ENCODE assay signal across 1 cellular context in the genomic region with DNA sequence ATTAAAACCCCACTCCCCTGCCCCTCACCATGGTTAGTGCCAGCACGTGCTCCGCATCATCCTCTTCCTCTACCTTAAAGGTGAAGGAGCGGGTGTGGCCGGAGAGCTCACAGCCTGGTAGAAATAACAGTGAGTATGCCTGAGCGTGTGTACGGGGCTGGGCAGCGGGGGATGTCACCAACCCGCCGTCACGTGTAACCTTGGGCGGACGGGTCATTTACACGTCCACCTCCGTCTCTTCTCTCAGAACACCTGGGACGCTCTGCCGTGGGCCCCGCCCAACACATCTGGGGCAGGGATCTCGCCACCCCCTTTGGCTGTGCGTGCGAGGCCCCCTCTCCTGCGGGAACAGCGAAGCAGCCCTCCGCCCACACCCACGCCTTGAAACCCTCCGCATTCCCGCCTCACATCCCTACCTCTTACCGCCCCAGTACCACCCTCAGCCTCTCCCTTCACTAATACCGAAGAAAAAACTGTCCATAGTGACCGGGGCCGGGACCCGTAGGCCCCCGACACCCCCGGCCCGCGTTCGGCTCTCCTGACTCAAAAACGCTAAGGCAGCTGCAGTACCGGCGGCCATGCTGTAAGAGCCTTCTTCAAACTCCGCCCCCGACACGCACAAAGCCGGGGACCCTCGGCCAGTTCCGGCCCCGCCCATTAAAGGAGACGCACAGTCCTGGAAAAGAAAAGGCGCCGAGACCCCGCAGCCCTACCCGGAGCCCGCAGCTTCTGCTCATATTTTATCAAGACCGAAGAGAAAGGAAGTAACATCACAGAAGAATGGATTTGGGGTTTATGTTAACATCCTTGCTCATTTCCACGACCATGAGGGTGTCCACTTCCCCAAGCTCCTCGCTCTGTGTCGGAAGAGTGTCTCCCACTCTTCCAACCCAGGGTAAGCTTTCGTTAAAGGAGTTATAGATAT.
A peak's percentile ranks its signal among the peaks of the same experiment; 100 is the strongest.
TF ChIP-seq lines count a peak whose summit lies in the region.

A gene with protein sequence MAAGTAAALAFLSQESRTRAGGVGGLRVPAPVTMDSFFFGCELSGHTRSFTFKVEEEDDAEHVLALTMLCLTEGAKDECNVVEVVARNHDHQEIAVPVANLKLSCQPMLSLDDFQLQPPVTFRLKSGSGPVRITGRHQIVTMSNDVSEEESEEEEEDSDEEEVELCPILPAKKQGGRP (minus strand): TSS at position 636 of the 925 bp plus-strand sequence. CDS start 56 bp downstream, at position 580.

TF ChIP-seq in HepG2, 621 proteins besides CTCF, POLR2A, EP300 and RAD21 (continued from another document and continues in another):
- TF ChIP-seq ETS1 (CRISPR knock-in tag; IDR thresholded peaks at IDR 0.05) (no peak), ZZZ3 (CRISPR knock-in tag; IDR thresholded peaks at IDR 0.05; ENCODE audit: borderline replicate concordance) (no peak), TERF1 (CRISPR knock-in tag; IDR thresholded peaks at IDR 0.05) (no peak), KAT7 (CRISPR knock-in tag; IDR thresholded peaks at IDR 0.05; ENCODE audit: borderline replicate concordance) (0 out of 2 replicates have a peak, but pooled peaks have one; percentile 25), ARNT (IDR thresholded peaks at IDR 0.05) (no peak), TEAD3 (CRISPR knock-in tag; optimal IDR thresholded peaks at IDR 0.05; ENCODE audit: borderline replicate concordance) (peak; percentile 39), ZNF775 (CRISPR knock-in tag; IDR thresholded peaks at IDR 0.05; ENCODE audit: borderline replicate concordance) (no peak), ZBTB8A (CRISPR knock-in tag; IDR thresholded peaks at IDR 0.05; ENCODE audit: borderline replicate concordance, low read depth) (no peak), TSC22D2 (CRISPR knock-in tag; IDR thresholded peaks at IDR 0.05; ENCODE audit: borderline replicate concordance) (peak; percentile 69; the same call in 1 of the 2 replicates), ZNF615 (CRISPR knock-in tag; IDR thresholded peaks at IDR 0.05; ENCODE audit: borderline replicate concordance) (0 out of 2 replicates have a peak, but pooled peaks have one; percentile 71), SOX13 (IDR thresholded peaks at IDR 0.05) (no peak), SOX13 (CRISPR knock-in tag; conservative IDR thresholded peaks at IDR 0.05 in 1 of 2, IDR thresholded peaks at IDR 0.05 in 1 of 2) (no peak), ZNF572 (CRISPR knock-in tag; IDR thresholded peaks at IDR 0.05) (no peak), ZSCAN9 (CRISPR knock-in tag; IDR thresholded peaks at IDR 0.05; ENCODE audit: borderline replicate concordance) (no peak), NFYC (CRISPR knock-in tag; IDR thresholded peaks at IDR 0.05) (no peak), ZNF607 (CRISPR knock-in tag; IDR thresholded peaks at IDR 0.05; ENCODE audit: borderline replicate concordance) (no peak), PHF21A (CRISPR knock-in tag; IDR thresholded peaks at IDR 0.05) (no peak), ZNF879 (CRISPR knock-in tag; IDR thresholded peaks at IDR 0.05) (no peak), GATAD1 (CRISPR knock-in tag; IDR thresholded peaks at IDR 0.05) (peak; percentile 94), ZC3H4 (CRISPR knock-in tag; IDR thresholded peaks at IDR 0.05; ENCODE audit: borderline replicate concordance) (no peak), ZNF362 (CRISPR knock-in tag; IDR thresholded peaks at IDR 0.05; ENCODE audit: borderline replicate concordance) (no peak), ZNF7 (CRISPR knock-in tag; IDR thresholded peaks at IDR 0.05) (no peak), TCF7L2 (IDR thresholded peaks at IDR 0.05; ENCODE audit: low read depth, low read length) (no peak), ZNF232 (CRISPR knock-in tag; IDR thresholded peaks at IDR 0.05; ENCODE audit: borderline replicate concordance) (no peak), JARID2 (CRISPR knock-in tag; IDR thresholded peaks at IDR 0.05; ENCODE audit: insufficient replicate concordance) (no peak), FOXK2 (IDR thresholded peaks at IDR 0.05) (no peak), RXRA (CRISPR knock-in tag; IDR thresholded peaks at IDR 0.05) (peak; percentile 25; the same call in 1 of the 2 replicates), SRF (IDR thresholded peaks at IDR 0.05; ENCODE audit: low read depth, low read length) (no peak), ZNF354B (CRISPR knock-in tag; IDR thresholded peaks at IDR 0.05) (no peak), HOXA7 (CRISPR knock-in tag; IDR thresholded peaks at IDR 0.05) (no peak), MTA1 (CRISPR knock-in tag; IDR thresholded peaks at IDR 0.05; ENCODE audit: borderline replicate concordance) (no peak), RCOR2 (CRISPR knock-in tag; IDR thresholded peaks at IDR 0.05) (no peak), TBL1XR1 (IDR thresholded peaks at IDR 0.05; ENCODE audit: borderline replicate concordance, low read length, partially characterized antibody) (no peak), NFE2 (CRISPR knock-in tag; IDR thresholded peaks at IDR 0.05) (no peak), ZNF274 (CRISPR knock-in tag; IDR thresholded peaks at IDR 0.05) (no peak; the same call in 1 of the 2 replicates), SCMH1 (CRISPR knock-in tag; IDR thresholded peaks at IDR 0.05; ENCODE audit: borderline replicate concordance) (no peak), ZFY (CRISPR knock-in tag; IDR thresholded peaks at IDR 0.05) (peak; percentile 47), WIZ (CRISPR knock-in tag; IDR thresholded peaks at IDR 0.05) (no peak), ZNF891 (CRISPR knock-in tag; IDR thresholded peaks at IDR 0.05) (peak; percentile 67; the same call in 1 of the 2 replicates), RARA (CRISPR knock-in tag; IDR thresholded peaks at IDR 0.05) (no peak), AGO2 (optimal IDR thresholded peaks at IDR 0.05; ENCODE audit: low read depth, low read length) (peak; percentile 85), ZNF251 (CRISPR knock-in tag; IDR thresholded peaks at IDR 0.05) (no peak), SALL1 (CRISPR knock-in tag; IDR thresholded peaks at IDR 0.05) (no peak; the same call in 1 of the 2 replicates), SRY (CRISPR knock-in tag; IDR thresholded peaks at IDR 0.05) (0 out of 2 replicates have a peak, but pooled peaks have one; percentile 48), ZNF350 (CRISPR knock-in tag; IDR thresholded peaks at IDR 0.05; ENCODE audit: borderline replicate concordance, low read depth) (peak; percentile 81), LCORL (IDR thresholded peaks at IDR 0.05) (no peak), LCORL (CRISPR knock-in tag; IDR thresholded peaks at IDR 0.05) (0 out of 2 replicates have a peak, but pooled peaks have one; percentile 46), KDM5B (CRISPR knock-in tag; IDR thresholded peaks at IDR 0.05; ENCODE audit: borderline replicate concordance) (no peak)
- TF ChIP-seq, protein P1, sequence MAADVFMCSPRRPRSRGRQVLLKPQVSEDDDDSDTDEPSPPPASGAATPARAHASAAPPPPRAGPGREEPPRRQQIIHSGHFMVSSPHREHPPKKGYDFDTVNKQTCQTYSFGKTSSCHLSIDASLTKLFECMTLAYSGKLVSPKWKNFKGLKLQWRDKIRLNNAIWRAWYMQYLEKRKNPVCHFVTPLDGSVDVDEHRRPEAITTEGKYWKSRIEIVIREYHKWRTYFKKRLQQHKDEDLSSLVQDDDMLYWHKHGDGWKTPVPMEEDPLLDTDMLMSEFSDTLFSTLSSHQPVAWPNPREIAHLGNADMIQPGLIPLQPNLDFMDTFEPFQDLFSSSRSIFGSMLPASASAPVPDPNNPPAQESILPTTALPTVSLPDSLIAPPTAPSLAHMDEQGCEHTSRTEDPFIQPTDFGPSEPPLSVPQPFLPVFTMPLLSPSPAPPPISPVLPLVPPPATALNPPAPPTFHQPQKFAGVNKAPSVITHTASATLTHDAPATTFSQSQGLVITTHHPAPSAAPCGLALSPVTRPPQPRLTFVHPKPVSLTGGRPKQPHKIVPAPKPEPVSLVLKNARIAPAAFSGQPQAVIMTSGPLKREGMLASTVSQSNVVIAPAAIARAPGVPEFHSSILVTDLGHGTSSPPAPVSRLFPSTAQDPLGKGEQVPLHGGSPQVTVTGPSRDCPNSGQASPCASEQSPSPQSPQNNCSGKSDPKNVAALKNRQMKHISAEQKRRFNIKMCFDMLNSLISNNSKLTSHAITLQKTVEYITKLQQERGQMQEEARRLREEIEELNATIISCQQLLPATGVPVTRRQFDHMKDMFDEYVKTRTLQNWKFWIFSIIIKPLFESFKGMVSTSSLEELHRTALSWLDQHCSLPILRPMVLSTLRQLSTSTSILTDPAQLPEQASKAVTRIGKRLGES (CRISPR knock-in tag; IDR thresholded peaks at IDR 0.05; ENCODE audit: borderline replicate concordance), result no peak
- TF ChIP-seq, protein P2, sequence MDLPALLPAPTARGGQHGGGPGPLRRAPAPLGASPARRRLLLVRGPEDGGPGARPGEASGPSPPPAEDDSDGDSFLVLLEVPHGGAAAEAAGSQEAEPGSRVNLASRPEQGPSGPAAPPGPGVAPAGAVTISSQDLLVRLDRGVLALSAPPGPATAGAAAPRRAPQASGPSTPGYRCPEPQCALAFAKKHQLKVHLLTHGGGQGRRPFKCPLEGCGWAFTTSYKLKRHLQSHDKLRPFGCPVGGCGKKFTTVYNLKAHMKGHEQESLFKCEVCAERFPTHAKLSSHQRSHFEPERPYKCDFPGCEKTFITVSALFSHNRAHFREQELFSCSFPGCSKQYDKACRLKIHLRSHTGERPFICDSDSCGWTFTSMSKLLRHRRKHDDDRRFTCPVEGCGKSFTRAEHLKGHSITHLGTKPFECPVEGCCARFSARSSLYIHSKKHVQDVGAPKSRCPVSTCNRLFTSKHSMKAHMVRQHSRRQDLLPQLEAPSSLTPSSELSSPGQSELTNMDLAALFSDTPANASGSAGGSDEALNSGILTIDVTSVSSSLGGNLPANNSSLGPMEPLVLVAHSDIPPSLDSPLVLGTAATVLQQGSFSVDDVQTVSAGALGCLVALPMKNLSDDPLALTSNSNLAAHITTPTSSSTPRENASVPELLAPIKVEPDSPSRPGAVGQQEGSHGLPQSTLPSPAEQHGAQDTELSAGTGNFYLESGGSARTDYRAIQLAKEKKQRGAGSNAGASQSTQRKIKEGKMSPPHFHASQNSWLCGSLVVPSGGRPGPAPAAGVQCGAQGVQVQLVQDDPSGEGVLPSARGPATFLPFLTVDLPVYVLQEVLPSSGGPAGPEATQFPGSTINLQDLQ (CRISPR knock-in tag; IDR thresholded peaks at IDR 0.05), result no peak
- TF ChIP-seq, protein P3, sequence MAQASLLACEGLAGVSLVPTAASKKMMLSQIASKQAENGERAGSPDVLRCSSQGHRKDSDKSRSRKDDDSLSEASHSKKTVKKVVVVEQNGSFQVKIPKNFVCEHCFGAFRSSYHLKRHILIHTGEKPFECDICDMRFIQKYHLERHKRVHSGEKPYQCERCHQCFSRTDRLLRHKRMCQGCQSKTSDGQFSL (CRISPR knock-in tag; IDR thresholded peaks at IDR 0.05), result no peak
- TF ChIP-seq, protein P4, sequence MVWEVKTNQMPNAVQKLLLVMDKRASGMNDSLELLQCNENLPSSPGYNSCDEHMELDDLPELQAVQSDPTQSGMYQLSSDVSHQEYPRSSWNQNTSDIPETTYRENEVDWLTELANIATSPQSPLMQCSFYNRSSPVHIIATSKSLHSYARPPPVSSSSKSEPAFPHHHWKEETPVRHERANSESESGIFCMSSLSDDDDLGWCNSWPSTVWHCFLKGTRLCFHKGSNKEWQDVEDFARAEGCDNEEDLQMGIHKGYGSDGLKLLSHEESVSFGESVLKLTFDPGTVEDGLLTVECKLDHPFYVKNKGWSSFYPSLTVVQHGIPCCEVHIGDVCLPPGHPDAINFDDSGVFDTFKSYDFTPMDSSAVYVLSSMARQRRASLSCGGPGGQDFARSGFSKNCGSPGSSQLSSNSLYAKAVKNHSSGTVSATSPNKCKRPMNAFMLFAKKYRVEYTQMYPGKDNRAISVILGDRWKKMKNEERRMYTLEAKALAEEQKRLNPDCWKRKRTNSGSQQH (CRISPR knock-in tag; IDR thresholded peaks at IDR 0.05; ENCODE audit: low read depth), result 0 out of 2 replicates have a peak, but pooled peaks have one; percentile 23
- TF ChIP-seq, protein P5, sequence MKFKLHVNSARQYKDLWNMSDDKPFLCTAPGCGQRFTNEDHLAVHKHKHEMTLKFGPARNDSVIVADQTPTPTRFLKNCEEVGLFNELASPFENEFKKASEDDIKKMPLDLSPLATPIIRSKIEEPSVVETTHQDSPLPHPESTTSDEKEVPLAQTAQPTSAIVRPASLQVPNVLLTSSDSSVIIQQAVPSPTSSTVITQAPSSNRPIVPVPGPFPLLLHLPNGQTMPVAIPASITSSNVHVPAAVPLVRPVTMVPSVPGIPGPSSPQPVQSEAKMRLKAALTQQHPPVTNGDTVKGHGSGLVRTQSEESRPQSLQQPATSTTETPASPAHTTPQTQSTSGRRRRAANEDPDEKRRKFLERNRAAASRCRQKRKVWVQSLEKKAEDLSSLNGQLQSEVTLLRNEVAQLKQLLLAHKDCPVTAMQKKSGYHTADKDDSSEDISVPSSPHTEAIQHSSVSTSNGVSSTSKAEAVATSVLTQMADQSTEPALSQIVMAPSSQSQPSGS (CRISPR knock-in tag; IDR thresholded peaks at IDR 0.05), result 0 out of 2 replicates have a peak, but pooled peaks have one; percentile 25
- TF ChIP-seq, protein P6, sequence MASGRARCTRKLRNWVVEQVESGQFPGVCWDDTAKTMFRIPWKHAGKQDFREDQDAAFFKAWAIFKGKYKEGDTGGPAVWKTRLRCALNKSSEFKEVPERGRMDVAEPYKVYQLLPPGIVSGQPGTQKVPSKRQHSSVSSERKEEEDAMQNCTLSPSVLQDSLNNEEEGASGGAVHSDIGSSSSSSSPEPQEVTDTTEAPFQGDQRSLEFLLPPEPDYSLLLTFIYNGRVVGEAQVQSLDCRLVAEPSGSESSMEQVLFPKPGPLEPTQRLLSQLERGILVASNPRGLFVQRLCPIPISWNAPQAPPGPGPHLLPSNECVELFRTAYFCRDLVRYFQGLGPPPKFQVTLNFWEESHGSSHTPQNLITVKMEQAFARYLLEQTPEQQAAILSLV (CRISPR knock-in tag; IDR thresholded peaks at IDR 0.05; ENCODE audit: borderline replicate concordance), result no peak
